15 cellular contexts compared by ENCODE assay signal in genomic region chr6:604579-604978, GRCh38. TPM values are rescaled to one million over a fixed set of nuclear protein-coding genes. Genes with fewer than 3 reads are reported as not detected.
"Had no signal": no experiment of that assay in that cellular context is flagged by ENCODE, and none has a peak within 500 bp of the region (broad histone marks: within the 10 kb centered on the region; RNA-seq: fewer than 3 reads in every experiment).

No MANE protein-coding gene starts in this region.

- H3K9me3 ChIP-seq: ascending aorta, esophagus muscularis mucosa, neutrophil, transverse colon had no signal

- H3K4me1 Mint-ChIP-seq: activated naive CD8-positive, alpha-beta T cell treated with anti-CD3 and anti-CD28 coated beads, Interleukin-2, amount 50 U/mL, for 24 hours; mesothelial cell of epicardium had no signal

- H3K36me3 ChIP-seq: neutrophil had no signal

- H3K27ac Mint-ChIP-seq: activated CD4-positive, alpha-beta memory T cell treated with anti-CD3 and anti-CD28 coated beads for 36 hours; activated naive CD8-positive, alpha-beta T cell treated with anti-CD3 and anti-CD28 coated beads, Interleukin-2, amount 50 U/mL, for 24 hours; mesothelial cell of epicardium had no signal

- ATAC-seq: activated naive CD8-positive, alpha-beta T cell treated with anti-CD3 and anti-CD28 coated beads, Interleukin-2, amount 50 U/mL, for 24 hours had no signal

- DNase-seq: activated CD4-positive, alpha-beta memory T cell treated with anti-CD3 and anti-CD28 coated beads for 36 hours; activated CD4-positive, CD25-positive, alpha-beta regulatory T cell treated with anti-CD3 and anti-CD28 coated beads, Interleukin-2, amount 50 U/mL, for 72 hours; activated naive CD4-positive, alpha-beta T cell treated with Interleukin-2 at 50 U/mL for 16 hours; activated naive CD8-positive, alpha-beta T cell treated with anti-CD3 and anti-CD28 coated beads, Interleukin-2, amount 50 U/mL, for 24 hours; dorsolateral prefrontal cortex; hypothalamus; kidney glomerular epithelial cell; retina; stimulated activated CD4-positive, alpha-beta T cell treated with anti-CD3 and anti-CD28 coated beads, Interleukin-15, amount 100 ng/mL, for 24 hours; stimulated activated CD4-positive, alpha-beta T cell treated with anti-CD3 and anti-CD28 coated beads, Interleukin-4, amount 100 ng/mL, for 24 hours; transverse colon had no signal

- H3K27ac ChIP-seq: ascending aorta, dorsolateral prefrontal cortex, esophagus muscularis mucosa, neutrophil, transverse colon had no signal

- H3K27me3 Mint-ChIP-seq: activated CD4-positive, alpha-beta memory T cell treated with anti-CD3 and anti-CD28 coated beads for 36 hours; activated naive CD8-positive, alpha-beta T cell treated with anti-CD3 and anti-CD28 coated beads, Interleukin-2, amount 50 U/mL, for 24 hours had no signal

- H3K9me3 Mint-ChIP-seq: activated CD4-positive, alpha-beta memory T cell treated with anti-CD3 and anti-CD28 coated beads for 36 hours; activated naive CD8-positive, alpha-beta T cell treated with anti-CD3 and anti-CD28 coated beads, Interleukin-2, amount 50 U/mL, for 24 hours had no signal

- H3K27me3 ChIP-seq: ascending aorta, dorsolateral prefrontal cortex, esophagus muscularis mucosa, neutrophil, transverse colon had no signal

- H3K4me3 ChIP-seq: ascending aorta, dorsolateral prefrontal cortex, esophagus muscularis mucosa, transverse colon had no signal

- H3K4me3 Mint-ChIP-seq: activated CD4-positive, alpha-beta memory T cell treated with anti-CD3 and anti-CD28 coated beads for 36 hours; activated naive CD8-positive, alpha-beta T cell treated with anti-CD3 and anti-CD28 coated beads, Interleukin-2, amount 50 U/mL, for 24 hours; mesothelial cell of epicardium had no signal

- H3K4me1 ChIP-seq: ascending aorta, transverse colon had no signal

RNA-seq across cellular contexts. Expression of gene HUS1B, which starts 52.3 kb away (rescaled TPM):
- total RNA-seq: ascending aorta had no signal
